In the genomic region with DNA sequence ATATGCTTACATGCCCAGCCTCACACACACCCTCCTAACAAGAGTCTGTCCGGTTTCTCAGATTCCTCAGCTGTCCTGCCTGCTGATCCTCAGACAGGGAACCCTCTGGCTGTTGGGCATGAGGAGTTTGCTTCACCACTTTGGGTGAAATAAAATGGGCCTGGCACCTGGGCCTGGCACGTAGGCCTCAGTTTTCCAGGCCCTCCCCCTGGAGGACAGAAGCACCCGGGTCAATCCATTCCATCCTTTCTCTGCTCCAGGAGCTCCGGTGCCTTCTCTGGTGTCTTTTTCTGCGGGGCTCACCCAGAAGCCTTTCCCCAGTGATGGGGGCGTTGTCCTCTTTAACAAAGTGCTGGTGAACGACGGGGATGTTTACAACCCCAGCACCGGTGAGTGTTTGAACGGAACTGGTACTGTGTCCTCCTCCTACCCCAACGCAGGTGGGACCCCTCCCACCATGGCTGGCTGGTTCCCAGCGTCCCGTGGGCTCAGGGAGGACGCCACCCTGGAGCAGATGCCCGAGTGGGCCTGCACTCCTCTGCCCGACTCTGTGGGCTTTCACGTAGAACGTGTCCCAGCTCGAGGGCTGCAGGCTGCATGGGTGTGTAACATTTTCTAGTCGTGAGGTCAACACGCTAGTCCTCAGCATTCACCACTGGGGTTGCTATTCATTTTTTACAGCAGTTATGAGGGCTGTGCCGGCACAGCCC, we compare ENCODE assay signal across 1 cellular context.
TF ChIP-seq lines count a peak whose summit lies in the region.

No MANE protein-coding gene starts in this region.

TF ChIP-seq in HepG2, 621 proteins besides CTCF, POLR2A, EP300 and RAD21 (continued from another document):
- TF ChIP-seq, protein P1, sequence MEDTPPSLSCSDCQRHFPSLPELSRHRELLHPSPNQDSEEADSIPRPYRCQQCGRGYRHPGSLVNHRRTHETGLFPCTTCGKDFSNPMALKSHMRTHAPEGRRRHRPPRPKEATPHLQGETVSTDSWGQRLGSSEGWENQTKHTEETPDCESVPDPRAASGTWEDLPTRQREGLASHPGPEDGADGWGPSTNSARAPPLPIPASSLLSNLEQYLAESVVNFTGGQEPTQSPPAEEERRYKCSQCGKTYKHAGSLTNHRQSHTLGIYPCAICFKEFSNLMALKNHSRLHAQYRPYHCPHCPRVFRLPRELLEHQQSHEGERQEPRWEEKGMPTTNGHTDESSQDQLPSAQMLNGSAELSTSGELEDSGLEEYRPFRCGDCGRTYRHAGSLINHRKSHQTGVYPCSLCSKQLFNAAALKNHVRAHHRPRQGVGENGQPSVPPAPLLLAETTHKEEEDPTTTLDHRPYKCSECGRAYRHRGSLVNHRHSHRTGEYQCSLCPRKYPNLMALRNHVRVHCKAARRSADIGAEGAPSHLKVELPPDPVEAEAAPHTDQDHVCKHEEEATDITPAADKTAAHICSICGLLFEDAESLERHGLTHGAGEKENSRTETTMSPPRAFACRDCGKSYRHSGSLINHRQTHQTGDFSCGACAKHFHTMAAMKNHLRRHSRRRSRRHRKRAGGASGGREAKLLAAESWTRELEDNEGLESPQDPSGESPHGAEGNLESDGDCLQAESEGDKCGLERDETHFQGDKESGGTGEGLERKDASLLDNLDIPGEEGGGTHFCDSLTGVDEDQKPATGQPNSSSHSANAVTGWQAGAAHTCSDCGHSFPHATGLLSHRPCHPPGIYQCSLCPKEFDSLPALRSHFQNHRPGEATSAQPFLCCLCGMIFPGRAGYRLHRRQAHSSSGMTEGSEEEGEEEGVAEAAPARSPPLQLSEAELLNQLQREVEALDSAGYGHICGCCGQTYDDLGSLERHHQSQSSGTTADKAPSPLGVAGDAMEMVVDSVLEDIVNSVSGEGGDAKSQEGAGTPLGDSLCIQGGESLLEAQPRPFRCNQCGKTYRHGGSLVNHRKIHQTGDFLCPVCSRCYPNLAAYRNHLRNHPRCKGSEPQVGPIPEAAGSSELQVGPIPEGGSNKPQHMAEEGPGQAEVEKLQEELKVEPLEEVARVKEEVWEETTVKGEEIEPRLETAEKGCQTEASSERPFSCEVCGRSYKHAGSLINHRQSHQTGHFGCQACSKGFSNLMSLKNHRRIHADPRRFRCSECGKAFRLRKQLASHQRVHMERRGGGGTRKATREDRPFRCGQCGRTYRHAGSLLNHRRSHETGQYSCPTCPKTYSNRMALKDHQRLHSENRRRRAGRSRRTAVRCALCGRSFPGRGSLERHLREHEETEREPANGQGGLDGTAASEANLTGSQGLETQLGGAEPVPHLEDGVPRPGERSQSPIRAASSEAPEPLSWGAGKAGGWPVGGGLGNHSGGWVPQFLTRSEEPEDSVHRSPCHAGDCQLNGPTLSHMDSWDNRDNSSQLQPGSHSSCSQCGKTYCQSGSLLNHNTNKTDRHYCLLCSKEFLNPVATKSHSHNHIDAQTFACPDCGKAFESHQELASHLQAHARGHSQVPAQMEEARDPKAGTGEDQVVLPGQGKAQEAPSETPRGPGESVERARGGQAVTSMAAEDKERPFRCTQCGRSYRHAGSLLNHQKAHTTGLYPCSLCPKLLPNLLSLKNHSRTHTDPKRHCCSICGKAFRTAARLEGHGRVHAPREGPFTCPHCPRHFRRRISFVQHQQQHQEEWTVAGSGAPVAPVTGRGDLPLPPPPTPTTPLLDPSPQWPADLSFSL (CRISPR knock-in tag; IDR thresholded peaks at IDR 0.05), result no peak
- TF ChIP-seq RBFOX2 (IDR thresholded peaks at IDR 0.05; ENCODE audit: low read depth, low read length) (peak; percentile 38; the same call in 1 of the 2 replicates), MEIS1 (CRISPR knock-in tag; IDR thresholded peaks at IDR 0.05; ENCODE audit: borderline replicate concordance) (no peak), TFDP2 (CRISPR knock-in tag; IDR thresholded peaks at IDR 0.05) (no peak), ESRRA (CRISPR knock-in tag; IDR thresholded peaks at IDR 0.05; ENCODE audit: low read depth) (no peak), POLR2G (IDR thresholded peaks at IDR 0.05; ENCODE audit: low read depth, low read length) (peak; percentile 47), ZNF318 (CRISPR knock-in tag; IDR thresholded peaks at IDR 0.05) (0 out of 2 replicates have a peak, but pooled peaks have one; percentile 15)
- TF ChIP-seq, protein P2, sequence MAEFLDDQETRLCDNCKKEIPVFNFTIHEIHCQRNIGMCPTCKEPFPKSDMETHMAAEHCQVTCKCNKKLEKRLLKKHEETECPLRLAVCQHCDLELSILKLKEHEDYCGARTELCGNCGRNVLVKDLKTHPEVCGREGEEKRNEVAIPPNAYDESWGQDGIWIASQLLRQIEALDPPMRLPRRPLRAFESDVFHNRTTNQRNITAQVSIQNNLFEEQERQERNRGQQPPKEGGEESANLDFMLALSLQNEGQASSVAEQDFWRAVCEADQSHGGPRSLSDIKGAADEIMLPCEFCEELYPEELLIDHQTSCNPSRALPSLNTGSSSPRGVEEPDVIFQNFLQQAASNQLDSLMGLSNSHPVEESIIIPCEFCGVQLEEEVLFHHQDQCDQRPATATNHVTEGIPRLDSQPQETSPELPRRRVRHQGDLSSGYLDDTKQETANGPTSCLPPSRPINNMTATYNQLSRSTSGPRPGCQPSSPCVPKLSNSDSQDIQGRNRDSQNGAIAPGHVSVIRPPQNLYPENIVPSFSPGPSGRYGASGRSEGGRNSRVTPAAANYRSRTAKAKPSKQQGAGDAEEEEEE (CRISPR knock-in tag; IDR thresholded peaks at IDR 0.05; ENCODE audit: borderline replicate concordance), result no peak
